ENCODE assay signal across 3 cellular contexts in the genomic region with DNA sequence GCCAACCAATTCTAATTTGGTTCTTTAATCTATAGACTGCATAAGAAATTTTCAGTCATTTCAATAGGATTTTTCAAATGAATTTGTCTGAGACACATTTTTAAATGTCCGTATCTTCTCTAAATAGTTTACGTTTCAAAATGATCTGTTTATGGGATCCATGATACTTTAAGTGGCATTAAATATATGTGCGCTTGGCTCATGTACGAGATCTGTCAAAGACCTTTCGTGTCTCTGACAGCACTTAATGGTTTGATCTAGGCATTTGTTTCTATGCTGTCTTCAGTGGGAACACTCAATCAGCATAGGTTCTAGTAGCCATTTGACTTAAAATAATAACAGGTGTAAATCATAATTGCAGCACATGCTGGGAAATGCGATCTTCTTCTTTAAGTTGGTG.
"Had no signal": no experiment of that assay in that cellular context is flagged by ENCODE, and none has a peak within 500 bp of the region (broad histone marks: within the 10 kb centered on the region; RNA-seq: fewer than 3 reads in every experiment).

No MANE protein-coding gene starts in this region.

- H3K4me3 ChIP-seq: GM12878 had no signal

- DNase-seq: GDM1, GF-D8 had no signal
